ENCODE assay signal across 15 cellular contexts in genomic region chr18:33826151-33826550, GRCh38.
"Had no signal": no experiment of that assay in that cellular context is flagged by ENCODE, and none has a peak within 500 bp of the region (broad histone marks: within the 10 kb centered on the region; RNA-seq: fewer than 3 reads in every experiment).

No MANE protein-coding gene starts in this region.

- H3K4me3 ChIP-seq: adrenal gland, cardiac muscle cell, gastrocnemius medialis, heart right ventricle, prostate gland, right lobe of liver, smooth muscle cell, suprapubic skin had no signal

- DNase-seq: activated CD4-positive, alpha-beta T cell treated with anti-CD3 and anti-CD28 coated beads, Interleukin-2, amount 50 U/mL, for 48 hours; activated effector memory CD4-positive, alpha-beta T cell treated with anti-CD3 and anti-CD28 coated beads, Interleukin-2, amount 50 U/mL, for 16 hours; activated T-cell treated with anti-CD3 and anti-CD28 coated beads, Interleukin-2, amount 50 U/mL, for 1 hour; adrenal gland; erythroblast; gastrocnemius medialis; heart right ventricle; left colon; midbrain; right lobe of liver; WERI-Rb-1 had no signal

- H3K27ac ChIP-seq: adrenal gland, cardiac muscle cell, gastrocnemius medialis, heart right ventricle, prostate gland, right lobe of liver, suprapubic skin, WERI-Rb-1 had no signal

- H3K4me1 ChIP-seq: adrenal gland, gastrocnemius medialis, heart right ventricle, prostate gland, right lobe of liver had no signal

- H3K9me3 ChIP-seq: adrenal gland, gastrocnemius medialis, prostate gland, right lobe of liver, suprapubic skin had no signal

- ATAC-seq: gastrocnemius medialis, heart right ventricle, left colon, right lobe of liver had no signal

- H3K27me3 ChIP-seq: adrenal gland, cardiac muscle cell, gastrocnemius medialis, heart right ventricle, right lobe of liver, suprapubic skin had no signal

- H3K36me3 ChIP-seq: adrenal gland, cardiac muscle cell, gastrocnemius medialis, heart right ventricle, prostate gland, right lobe of liver, suprapubic skin, WERI-Rb-1 had no signal
